In genomic region chr7:90455163-90456030, GRCh38 we compare ENCODE assay signal across 7 cellular contexts. TPM values are rescaled to one million over a fixed set of nuclear protein-coding genes. Genes with fewer than 3 reads are reported as not detected.
A peak's percentile ranks its signal among the peaks of the same experiment; 100 is the strongest.
DNase-seq lines count a peak whose midpoint lies in the region; ATAC-seq, FAIRE-seq and TF ChIP-seq lines count a peak whose summit lies in the region.

No MANE protein-coding gene starts in this region.

- ATAC-seq in GM21447 (IDR thresholded peaks at IDR 0.05; ENCODE audit: unreplicated experiment) (peak; percentile 86), upper lobe of left lung (ENCODE audit: low FRiP score in 2 of 2) (peak in 1 of 2 donors; percentile 88)

- H3K27ac ChIP-seq in liver (ENCODE audit: low read depth in 1 of 2, low read length in 2 of 2): peak overlapping the region; percentile 28 to 68
- H3K27ac ChIP-seq in upper lobe of left lung: no peak overlapping the region

- no peak for TF ChIP-seq EP300 in upper lobe of left lung (IDR thresholded peaks at IDR 0.05)

- DNase-seq in HT-29 (ENCODE audit: low spot score): peak; percentile 50
- peak; percentile 64 for DNase-seq in NOMO-1 treated with dmso at 0.1 percent for 144 hours (lab: John Stamatoyannopoulos, UW; ENCODE audit: unreplicated experiment)
- no peak for DNase-seq in upper lobe of left lung

- peak overlapping the region in 1 of 2 donors; percentile 36 for H3K9ac ChIP-seq in liver (ENCODE audit: low read depth in 1 of 2, low read length in 2 of 2)

- H3K27me3 ChIP-seq in liver (ENCODE audit: control insufficient read depth in 4 of 4, insufficient read depth in 4 of 4, low read length in 3 of 4): no peaks in the 10 kb centered on the region
- H3K27me3 ChIP-seq in upper lobe of left lung: no peaks in the 10 kb centered on the region

- TF ChIP-seq RAD21 in liver (IDR thresholded peaks at IDR 0.05): peak; percentile 87

- WGBS in liver: 20% methylated on average over 6 of the region's 6 CpGs
- WGBS in upper lobe of left lung, 2 donors: 37 to 38% methylated on average over 6 of the region's 6 CpGs

- H3K4me1 ChIP-seq in liver (ENCODE audit: control insufficient read depth in 4 of 4, insufficient read depth in 4 of 4, low read length in 3 of 4): peaks cover 1 to 44% (median 24%) of the 10 kb centered on the region in 4 donors
- peaks cover 3 to 10% (median 8%) of the 10 kb centered on the region in 4 donors for H3K4me1 ChIP-seq in upper lobe of left lung

- FAIRE-seq in G401.6 (lab: Jason Lieb, UNC) (peak; percentile 46), colon (lab: Jason Lieb, UNC) (peak; percentile 10)

- H3K36me3 ChIP-seq in liver (ENCODE audit: control insufficient read depth in 4 of 4, insufficient read depth in 3 of 4, low read depth in 1 of 4, low read length in 3 of 4): no peaks in the 10 kb centered on the region
- H3K36me3 ChIP-seq in upper lobe of left lung: no peaks in the 10 kb centered on the region

- no peak for TF ChIP-seq POLR2A in upper lobe of left lung (IDR thresholded peaks at IDR 0.05)

- H3K4me3 ChIP-seq in liver (ENCODE audit: low read depth in 1 of 3, low read length in 3 of 3) (peak overlapping the region; percentile 40 to 48 (median 45)), upper lobe of left lung (peak overlapping the region in 1 of 4 donors; percentile 21)

- TF ChIP-seq CTCF in liver (IDR thresholded peaks at IDR 0.05; ENCODE audit: low read depth, low read length, missing input control): peak; percentile 64
- TF ChIP-seq CTCF in upper lobe of left lung (IDR thresholded peaks at IDR 0.05): peak; percentile 55 to 69 (median 60)

- H3K9me3 ChIP-seq in liver (ENCODE audit: control insufficient read depth in 4 of 4, low read length in 3 of 4) (no peaks in the 10 kb centered on the region), upper lobe of left lung (no peaks in the 10 kb centered on the region)

TF ChIP-seq in liver, 16 proteins besides CTCF, POLR2A, EP300 and RAD21:
- TF ChIP-seq YY1 (IDR thresholded peaks at IDR 0.05) (peak; percentile 34), HNF4A (conservative IDR thresholded peaks at IDR 0.05) (peak; percentile 8), FOXA1 (IDR thresholded peaks at IDR 0.05) (no peak)
TF ChIP-seq in liver: peak in this region for 2.

RNA-seq across cellular contexts. Expression of gene PTTG1IP2, which starts 14.0 kb away (rescaled TPM):
- total RNA-seq in HT-29 (2014; rRNA removed; shearing (Covaris generic)): not detected in 2 replicates
- total RNA-seq in liver: not detected
- 1 to 10 TPM in 1 of 2 donors, not detected in 1; 2.0 TPM for polyA plus RNA-seq in liver
- total RNA-seq in upper lobe of left lung: not detected

RNA-seq across cellular contexts. Expression of gene CLDN12, which starts 52.1 kb away (rescaled TPM):
- 34.5 and 56.8 TPM in 2 replicates for total RNA-seq in HT-29 (2014; rRNA removed; shearing (Covaris generic))
- 10 to 100 TPM; 23.6 to 50.0 TPM for total RNA-seq in liver
- polyA plus RNA-seq in liver: 10 to 100 TPM; 22.5 to 23.7 TPM
- 10 to 100 TPM in 5 of 6 donors, 1 to 10 TPM in 1; 8.0 to 51.7 (median 28.1) TPM for total RNA-seq in upper lobe of left lung

Comparison
In these comparisons a context has a peak if more than half of its experiments do, and no peak if none do; other contexts are left out.
1. DNase-seq: peak in HT-29 (single experiment) and NOMO-1 treated with dmso at 0.1 percent for 144 hours (single experiment); none in upper lobe of left lung (0 of 2).
2. H3K27ac ChIP-seq: peak in liver (2 of 2); none in upper lobe of left lung (0 of 4).